In the genomic region with DNA sequence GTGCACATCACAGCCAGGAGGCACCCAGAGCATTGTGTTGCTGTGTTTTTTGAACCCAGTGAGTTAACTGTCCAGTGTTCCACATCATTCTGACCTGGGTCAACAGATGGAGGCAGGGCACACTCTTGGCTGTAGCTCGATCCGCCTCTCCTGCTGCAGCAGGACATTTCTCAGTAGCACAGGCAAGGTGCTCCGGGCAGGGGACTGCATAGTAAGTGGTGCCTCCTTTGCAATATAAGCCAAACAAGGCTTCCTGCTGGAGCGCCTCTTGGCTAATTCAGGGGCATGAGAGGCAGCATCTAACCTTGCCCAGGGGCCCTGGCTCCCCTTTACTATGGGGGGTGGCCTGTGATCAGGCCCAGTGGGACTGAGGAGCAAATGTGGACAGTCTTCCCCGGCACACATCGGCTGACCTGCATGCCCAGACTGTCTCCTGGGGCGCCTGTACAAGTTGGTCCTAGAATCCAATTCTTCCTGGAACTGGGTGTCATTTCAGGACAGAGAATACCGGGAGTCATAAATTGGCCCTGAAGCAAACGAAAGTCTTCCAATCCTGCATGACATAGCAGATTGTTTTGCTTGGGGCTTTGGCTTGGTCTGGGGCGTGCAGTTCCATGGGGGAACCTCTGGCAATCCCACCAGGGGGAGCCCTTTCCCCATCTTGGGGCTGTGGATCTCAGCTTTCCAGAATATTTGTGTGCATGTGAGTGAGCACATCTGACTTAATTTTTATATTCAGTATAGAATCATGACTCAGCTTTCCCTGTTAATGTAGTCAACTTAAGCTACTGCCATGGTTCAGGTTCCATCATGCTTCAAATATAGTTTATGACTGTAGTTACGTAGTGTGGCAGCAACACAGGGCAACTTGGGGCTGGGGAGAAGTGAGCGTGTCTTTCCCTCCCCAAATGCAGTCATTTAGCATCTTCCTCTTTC, we compare ENCODE assay signal across 8 cellular contexts. TPM values are rescaled to one million over a fixed set of nuclear protein-coding genes. Genes with fewer than 3 reads are reported as not detected.
A peak's percentile ranks its signal among the peaks of the same experiment; 100 is the strongest.
DNase-seq lines count a peak whose midpoint lies in the region; ATAC-seq, FAIRE-seq and TF ChIP-seq lines count a peak whose summit lies in the region.

No MANE protein-coding gene starts in this region.

- DNase-seq in NCI-H1417 (lab: John Stamatoyannopoulos, UW) (peak; percentile 53 to 74 (median 59)), NCI-H1417 treated with DMSO at 0.1 percent for 48 hours (lab: John Stamatoyannopoulos, UW) (no peak), NCI-H2171 (lab: John Stamatoyannopoulos, UW) (peak; percentile 43), activated B cell treated with CpG ODN at 0.5 μM for 24 hours (peak; percentile 52), cardiac fibroblast (ENCODE audit: low read depth in 2 of 2) (peak; percentile 95), small intestine (peak; percentile 86)

- H3K9me3 Mint-ChIP-seq in activated B cell treated with CpG ODN at 0.5 μM for 24 hours, result no peaks in the 10 kb centered on the region

- TF ChIP-seq CTCF in activated B cell treated with CpG ODN at 0.5 μM for 24 hours (IDR thresholded peaks at IDR 0.05) (peak; percentile 82), cardiac fibroblast (IDR thresholded peaks at IDR 0.05; ENCODE audit: low read depth, low read length) (peak; percentile 96)

- H3K27ac ChIP-seq in small intestine (ENCODE audit: low read depth in 1 of 2, low read length in 1 of 2), result peak overlapping the region in 1 of 2 donors; percentile 55

- peaks cover 8% of the 10 kb centered on the region for H3K27me3 Mint-ChIP-seq in activated B cell treated with CpG ODN at 0.5 μM for 24 hours

- no peak overlapping the region for H3K27ac Mint-ChIP-seq in activated B cell treated with CpG ODN at 0.5 μM for 24 hours

- no peaks in the 10 kb centered on the region for H3K9me3 ChIP-seq in small intestine (ENCODE audit: control insufficient read depth, low read depth)

- H3K4me1 Mint-ChIP-seq in activated B cell treated with CpG ODN at 0.5 μM for 24 hours, result peaks cover 21% of the 10 kb centered on the region

- CTCF ChIA-PET in activated B cell treated with CpG ODN at 0.5 μM for 24 hours (lab: Charles Lee), result interaction anchor here (0.8 to 6.4 kb wide), 16 partner anchors 9 to 262 kb away, joined by 3 to 73 read pairs (median 6); partner anchors contain the start of genes DDR1 and VARS2

- no peak overlapping the region for H3K4me3 Mint-ChIP-seq in activated B cell treated with CpG ODN at 0.5 μM for 24 hours

- H3K4me3 ChIP-seq in cardiac fibroblast (replicated peaks in 1 of 2; ENCODE audit: low read depth in 2 of 2, low read length in 2 of 2) (no peak overlapping the region), small intestine (ENCODE audit: low read depth in 1 of 2, low read length in 2 of 2) (no peak overlapping the region)

- ATAC-seq in activated B cell treated with CpG ODN at 0.5 μM for 24 hours (ENCODE audit: low read depth) (peak; percentile 88), GM21367 (IDR thresholded peaks at IDR 0.05; ENCODE audit: unreplicated experiment) (no peak)

- WGBS in small intestine, 3 donors, result 42 to 45% (median 44%) methylated on average over 12 of the region's 12 CpGs

- H3K4me1 ChIP-seq in small intestine (ENCODE audit: control insufficient read depth in 2 of 2, insufficient read depth in 1 of 2, low read depth in 1 of 2, low read length in 1 of 2), result peaks cover 4 to 5% of the 10 kb centered on the region in 2 donors

- POLR2A ChIA-PET in activated B cell treated with CpG ODN at 0.5 μM for 24 hours (lab: Charles Lee), result no interaction called here

- intact Hi-C loops in activated B cell treated with CpG ODN at 0.5 μM for 24 hours (cut with micrococcal nuclease), result loop anchor here (1.0 to 2.0 kb wide), 6 partner anchors 49 to 259 kb away; partner anchors contain the start of genes FLOT1 and VARS2

- no peaks in the 10 kb centered on the region for H3K36me3 ChIP-seq in small intestine (ENCODE audit: control insufficient read depth in 2 of 2, insufficient read depth in 2 of 2, low read length in 2 of 2)

- no peaks in the 10 kb centered on the region for H3K36me3 Mint-ChIP-seq in activated B cell treated with CpG ODN at 0.5 μM for 24 hours (ENCODE audit: low read depth)

- no peaks in the 10 kb centered on the region for H3K27me3 ChIP-seq in small intestine (ENCODE audit: control insufficient read depth in 2 of 2, insufficient read depth in 2 of 2, low read length in 2 of 2)

- FAIRE-seq in islet of Langerhans (lab: Jason Lieb, UNC), result peak; percentile 87
- no peak for FAIRE-seq in small intestine (lab: Jason Lieb, UNC)

RNA-seq across cellular contexts. Expression of gene DDR1, which starts 56.0 kb away (rescaled TPM):
- total RNA-seq in activated B cell treated with CpG ODN at 0.5 μM for 24 hours, result 16.8 and 18.7 TPM in 2 replicates
- 10 to 100 TPM; 45.7 to 73.4 (median 59.5) TPM for polyA plus RNA-seq in small intestine
